Comparison of ENCODE assay signal across 15 cellular contexts in the genomic region with DNA sequence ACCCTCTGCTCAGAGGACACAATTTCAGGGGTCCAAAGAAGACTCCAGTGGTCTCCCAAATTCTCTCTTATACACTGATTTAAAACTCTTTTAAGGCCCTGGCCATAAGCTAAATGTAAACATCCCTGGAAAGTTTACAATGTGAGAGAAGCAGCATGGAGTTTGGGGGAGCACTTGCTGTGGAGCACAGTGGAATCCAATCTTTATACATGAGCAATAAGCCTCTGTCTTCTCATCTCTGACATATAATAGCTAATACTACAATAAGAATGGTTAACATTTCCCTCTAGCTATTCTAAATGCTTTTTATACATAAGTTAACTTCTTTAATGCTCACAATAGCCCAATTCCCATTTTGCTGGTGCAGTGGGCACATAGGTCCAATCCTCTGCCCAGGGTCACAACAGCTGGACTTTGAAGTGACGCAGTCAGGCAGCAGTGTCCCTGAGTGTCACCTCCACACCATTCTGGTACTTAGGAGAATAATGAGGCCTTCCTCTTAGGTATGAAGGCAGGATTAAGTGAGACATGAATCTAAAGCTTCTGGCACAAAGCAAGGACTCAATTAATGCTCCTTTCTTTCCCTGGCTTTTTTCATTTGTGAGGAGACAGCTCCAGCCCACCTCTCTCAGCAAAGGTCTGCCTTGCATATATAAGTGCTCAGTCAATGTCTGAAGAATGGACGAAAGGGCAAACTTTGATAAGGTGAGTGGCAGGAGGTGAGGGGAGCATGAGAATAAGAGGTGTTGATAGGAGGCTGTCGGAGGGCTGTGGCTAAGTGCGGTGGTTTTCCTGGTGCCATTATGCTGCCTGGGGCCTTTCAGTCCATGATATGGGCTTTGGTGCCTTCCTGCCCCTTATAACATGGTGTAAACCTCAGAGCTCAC. TPM values are rescaled to one million over a fixed set of nuclear protein-coding genes. Genes with fewer than 3 reads are reported as not detected.
DNase-seq lines count a peak whose midpoint lies in the region; ATAC-seq and TF ChIP-seq lines count a peak whose summit lies in the region.
"Had no signal": no experiment of that assay in that cellular context is flagged by ENCODE, and none has a peak within 500 bp of the region (broad histone marks: within the 10 kb centered on the region; RNA-seq: fewer than 3 reads in every experiment).

No MANE protein-coding gene starts in this region.

- H3K27ac ChIP-seq in cardiac muscle cell (peak overlapping the region; percentile 76), body of pancreas (peak overlapping the region; percentile 71 to 86 (median 82)), aorta (ENCODE audit: low read depth in 1 of 2, low read length in 2 of 2) (peak overlapping the region; percentile 45 to 85)
- no peak overlapping the region for H3K27ac ChIP-seq in naive thymus-derived CD4-positive, alpha-beta T cell (ENCODE audit: low read depth, low read length)
- H3K27ac ChIP-seq: WERI-Rb-1 had no signal

- peak overlapping the region in 8 of 9 donors; percentile 28 to 96 (median 66) for H3K27ac Mint-ChIP-seq in naive thymus-derived CD4-positive, alpha-beta T cell

- 67 to 71% methylated on average over 4 of the region's 4 CpGs for WGBS in body of pancreas, 2 donors
- 81 to 94% methylated on average over 4 of the region's 4 CpGs for WGBS in aorta, 2 donors

- no peak for TF ChIP-seq POLR2A in body of pancreas (IDR thresholded peaks at IDR 0.05)

- H3K9me3 ChIP-seq in cardiac muscle cell (ENCODE audit: low read depth) (no peaks in the 10 kb centered on the region), body of pancreas (no peaks in the 10 kb centered on the region), aorta (ENCODE audit: control insufficient read depth, low read length) (no peaks in the 10 kb centered on the region)
- H3K9me3 ChIP-seq in naive thymus-derived CD4-positive, alpha-beta T cell (ENCODE audit: control insufficient read depth in 2 of 3, low read length in 3 of 3) = no peaks in the 10 kb centered on the region
- H3K9me3 ChIP-seq: BE2C, uterus had no signal

- ATAC-seq in left cardiac atrium (no peak), body of pancreas (no peak), aorta (ENCODE audit: low FRiP score) (no peak), GM18502 (IDR thresholded peaks at IDR 0.05; ENCODE audit: poor library complexity, unreplicated experiment) (no peak), HG02970 (IDR thresholded peaks at IDR 0.05; ENCODE audit: low FRiP score, unreplicated experiment) (no peak)
- no peak for ATAC-seq in naive thymus-derived CD4-positive, alpha-beta T cell

- H3K4me1 Mint-ChIP-seq in naive thymus-derived CD4-positive, alpha-beta T cell = peaks cover 28 to 91% (median 52%) of the 10 kb centered on the region in 7 donors

- POLR2A ChIA-PET in naive thymus-derived CD4-positive, alpha-beta T cell (lab: Charles Lee) = interaction anchor here (0.6 to 4.6 kb wide), 5 partner anchors 26 to 982 kb away, joined by 3 to 26 read pairs (median 9); a partner anchor contains a TSS

- no peaks in the 10 kb centered on the region for H3K27me3 Mint-ChIP-seq in naive thymus-derived CD4-positive, alpha-beta T cell

- H3K27me3 ChIP-seq in cardiac muscle cell (no peaks in the 10 kb centered on the region), body of pancreas (no peaks in the 10 kb centered on the region), aorta (ENCODE audit: control insufficient read depth in 1 of 2, insufficient read depth in 2 of 2, low read length in 1 of 2) (no peaks in the 10 kb centered on the region)
- H3K27me3 ChIP-seq in naive thymus-derived CD4-positive, alpha-beta T cell (ENCODE audit: control insufficient read depth in 2 of 2, insufficient read depth in 2 of 2, low read length in 2 of 2) = no peaks in the 10 kb centered on the region
- H3K27me3 ChIP-seq: BE2C, uterus had no signal

- peaks cover 0 to 17% (median 0%) of the 10 kb centered on the region in 5 donors for H3K36me3 Mint-ChIP-seq in naive thymus-derived CD4-positive, alpha-beta T cell

- CTCF ChIA-PET in naive thymus-derived CD4-positive, alpha-beta T cell (lab: Charles Lee) = interaction anchor here (0.6 kb wide), 1 partner anchor 45 kb away, joined by 3 read pairs; no protein-coding TSS in a partner anchor

- H3K4me3 ChIP-seq in cardiac muscle cell = no peak overlapping the region
- H3K4me3 ChIP-seq in body of pancreas = no peak overlapping the region
- H3K4me3 ChIP-seq in naive thymus-derived CD4-positive, alpha-beta T cell (ENCODE audit: low read length) = no peak overlapping the region
- H3K4me3 ChIP-seq in aorta (ENCODE audit: low read length in 2 of 2) = no peak overlapping the region
- H3K4me3 ChIP-seq: uterus had no signal

- TF ChIP-seq CTCF in cardiac muscle cell (IDR thresholded peaks at IDR 0.05; ENCODE audit: low read depth, low read length) (no peak), body of pancreas (IDR thresholded peaks at IDR 0.05) (no peak)

- H3K4me1 ChIP-seq in cardiac muscle cell (ENCODE audit: low read depth) = peaks cover 83% of the 10 kb centered on the region
- H3K4me1 ChIP-seq in body of pancreas = peaks cover 87% of the 10 kb centered on the region
- peaks cover 36 to 59% of the 10 kb centered on the region in 2 donors for H3K4me1 ChIP-seq in naive thymus-derived CD4-positive, alpha-beta T cell (ENCODE audit: control insufficient read depth in 2 of 2, insufficient read depth in 2 of 2, low read length in 2 of 2)
- H3K4me1 ChIP-seq in aorta (ENCODE audit: control insufficient read depth in 1 of 2, insufficient read depth in 2 of 2, low read length in 2 of 2) = peaks cover 4 to 8% of the 10 kb centered on the region in 2 donors
- H3K4me1 ChIP-seq: BE2C had no signal

- peak overlapping the region in 1 of 10 donors; percentile 45 for H3K4me3 Mint-ChIP-seq in naive thymus-derived CD4-positive, alpha-beta T cell

- H3K36me3 ChIP-seq in cardiac muscle cell (no peaks in the 10 kb centered on the region), body of pancreas (replicated peaks in 1 of 2; ENCODE audit: insufficient read depth in 1 of 2, low read depth in 2 of 2) (no peaks in the 10 kb centered on the region), aorta (ENCODE audit: control insufficient read depth in 1 of 2, insufficient read depth in 2 of 2, low read length in 1 of 2) (no peaks in the 10 kb centered on the region)
- H3K36me3 ChIP-seq in naive thymus-derived CD4-positive, alpha-beta T cell (ENCODE audit: control insufficient read depth in 2 of 3, insufficient read depth in 3 of 3, low read length in 3 of 3) = no peaks in the 10 kb centered on the region
- H3K36me3 ChIP-seq: BE2C, uterus, WERI-Rb-1 had no signal

- intact Hi-C loops in left cardiac atrium (cut with DNase I) = loop anchor here (5.0 kb wide), 2 partner anchors 46 to 576 kb away; a partner anchor contains a TSS
- intact Hi-C loops in body of pancreas (cut with DNase I) = no loop called here
- intact Hi-C loops in naive thymus-derived CD4-positive, alpha-beta T cell (cut with micrococcal nuclease) = loop anchor here in 1 of 2 donors (2.0 to 10.0 kb wide), 3 partner anchors 41 to 219 kb away; no protein-coding TSS in a partner anchor
- intact Hi-C loops in aorta (cut with DNase I) = loop anchor here (5.0 to 10.0 kb wide), 5 partner anchors 41 to 1139 kb away; a partner anchor contains a TSS

- DNase-seq in cardiac muscle cell (ENCODE audit: low read depth in 1 of 2, low spot score in 1 of 2) = peak in 1 of 2 donors; percentile 91
- DNase-seq in left cardiac atrium = no peak
- no peak for DNase-seq in body of pancreas
- no peak for DNase-seq in naive thymus-derived CD4-positive, alpha-beta T cell
- DNase-seq in aorta = no peak
- DNase-seq in NCI-H187 (lab: John Stamatoyannopoulos, UW) = no peak
- DNase-seq: BE2C, glutamatergic neuron, KBM-7, NCI-H187 treated with DMSO at 0.1 percent for 48 hours, NCI-H774, uterus, WERI-Rb-1 had no signal

- H3K9me3 Mint-ChIP-seq in naive thymus-derived CD4-positive, alpha-beta T cell = no peaks in the 10 kb centered on the region

RNA-seq across cellular contexts. Expression of a gene that starts 26.3 kb away (rescaled TPM):
- total RNA-seq in cardiac muscle cell (142 and 223 TPM in 2 replicates), left cardiac atrium (10 to 100 TPM; 44.9 to 64.2 TPM), body of pancreas (100 to 1,000 TPM; 194 to 196 TPM), aorta (100 to 1,000 TPM; 159 to 189 TPM)
- polyA plus RNA-seq in cardiac muscle cell (87.6 and 101 TPM in 2 replicates), aorta (100 to 1,000 TPM in 1 of 2 donors, 10 to 100 TPM in 1; 17.4 to 142 TPM)
- 1,000 to 10,000 TPM in 2 of 5 experiments, 100 to 1,000 TPM in 3; 230 to 1,170 (median 374) TPM for total RNA-seq in naive thymus-derived CD4-positive, alpha-beta T cell
- polyA plus RNA-seq in naive thymus-derived CD4-positive, alpha-beta T cell = 10 to 100 TPM; 65.4 to 68.3 TPM
